Comparison of ENCODE assay signal across 1 cellular context in the genomic region with DNA sequence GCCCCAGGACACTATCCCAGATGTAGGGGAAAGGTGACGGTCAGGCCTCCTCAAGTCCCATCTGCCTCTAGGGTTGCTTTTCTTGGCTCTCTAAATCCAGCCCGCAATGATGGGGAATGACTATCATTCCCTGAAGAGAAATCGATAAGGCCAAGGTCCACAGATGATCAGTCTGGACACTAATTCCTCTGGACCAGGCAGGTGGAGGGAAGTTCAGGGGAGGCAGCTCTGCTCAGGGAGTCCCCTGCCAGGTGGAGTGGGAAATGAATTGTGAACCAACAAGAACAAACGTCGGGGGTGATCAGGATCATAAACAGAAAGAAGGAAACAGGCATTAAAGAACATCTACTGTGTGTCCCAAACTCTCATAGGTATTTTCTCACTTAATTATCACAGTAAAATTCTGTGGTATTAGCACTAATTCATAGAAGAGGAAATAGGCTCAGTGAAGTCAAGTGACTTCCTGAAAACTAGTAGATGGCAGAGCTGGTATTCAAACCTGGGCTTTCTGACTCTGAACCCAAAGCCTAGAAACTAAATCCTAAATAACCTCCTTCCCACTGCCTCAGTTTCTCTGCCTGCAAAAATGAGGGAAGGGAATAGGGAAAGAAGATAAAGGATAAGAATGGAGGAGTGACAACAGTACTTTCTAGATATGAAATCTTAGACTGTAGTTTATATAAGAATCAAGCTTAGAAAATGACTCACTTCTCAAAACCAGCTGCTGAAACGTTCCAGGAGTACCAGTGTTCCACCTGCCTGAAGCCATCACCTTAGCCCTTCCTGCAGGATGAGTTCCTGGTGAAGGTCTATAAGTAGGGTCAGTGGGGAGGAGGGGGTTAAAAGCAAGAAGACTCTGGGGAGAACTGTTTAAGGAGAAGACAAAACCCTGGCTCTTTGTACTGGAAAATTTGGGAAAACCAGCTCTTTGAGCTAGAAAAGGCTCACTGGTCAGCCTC.
TF ChIP-seq lines count a peak whose summit lies in the region.

No MANE protein-coding gene starts in this region.

TF ChIP-seq in GM12878, 131 proteins besides CTCF, POLR2A, EP300 and RAD21 (continued from another document and continues in another):
- TF ChIP-seq, protein P1, sequence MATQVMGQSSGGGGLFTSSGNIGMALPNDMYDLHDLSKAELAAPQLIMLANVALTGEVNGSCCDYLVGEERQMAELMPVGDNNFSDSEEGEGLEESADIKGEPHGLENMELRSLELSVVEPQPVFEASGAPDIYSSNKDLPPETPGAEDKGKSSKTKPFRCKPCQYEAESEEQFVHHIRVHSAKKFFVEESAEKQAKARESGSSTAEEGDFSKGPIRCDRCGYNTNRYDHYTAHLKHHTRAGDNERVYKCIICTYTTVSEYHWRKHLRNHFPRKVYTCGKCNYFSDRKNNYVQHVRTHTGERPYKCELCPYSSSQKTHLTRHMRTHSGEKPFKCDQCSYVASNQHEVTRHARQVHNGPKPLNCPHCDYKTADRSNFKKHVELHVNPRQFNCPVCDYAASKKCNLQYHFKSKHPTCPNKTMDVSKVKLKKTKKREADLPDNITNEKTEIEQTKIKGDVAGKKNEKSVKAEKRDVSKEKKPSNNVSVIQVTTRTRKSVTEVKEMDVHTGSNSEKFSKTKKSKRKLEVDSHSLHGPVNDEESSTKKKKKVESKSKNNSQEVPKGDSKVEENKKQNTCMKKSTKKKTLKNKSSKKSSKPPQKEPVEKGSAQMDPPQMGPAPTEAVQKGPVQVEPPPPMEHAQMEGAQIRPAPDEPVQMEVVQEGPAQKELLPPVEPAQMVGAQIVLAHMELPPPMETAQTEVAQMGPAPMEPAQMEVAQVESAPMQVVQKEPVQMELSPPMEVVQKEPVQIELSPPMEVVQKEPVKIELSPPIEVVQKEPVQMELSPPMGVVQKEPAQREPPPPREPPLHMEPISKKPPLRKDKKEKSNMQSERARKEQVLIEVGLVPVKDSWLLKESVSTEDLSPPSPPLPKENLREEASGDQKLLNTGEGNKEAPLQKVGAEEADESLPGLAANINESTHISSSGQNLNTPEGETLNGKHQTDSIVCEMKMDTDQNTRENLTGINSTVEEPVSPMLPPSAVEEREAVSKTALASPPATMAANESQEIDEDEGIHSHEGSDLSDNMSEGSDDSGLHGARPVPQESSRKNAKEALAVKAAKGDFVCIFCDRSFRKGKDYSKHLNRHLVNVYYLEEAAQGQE (IDR thresholded peaks at IDR 0.05; ENCODE audit: low read depth, low read length), result no peak
- TF ChIP-seq, protein P2, sequence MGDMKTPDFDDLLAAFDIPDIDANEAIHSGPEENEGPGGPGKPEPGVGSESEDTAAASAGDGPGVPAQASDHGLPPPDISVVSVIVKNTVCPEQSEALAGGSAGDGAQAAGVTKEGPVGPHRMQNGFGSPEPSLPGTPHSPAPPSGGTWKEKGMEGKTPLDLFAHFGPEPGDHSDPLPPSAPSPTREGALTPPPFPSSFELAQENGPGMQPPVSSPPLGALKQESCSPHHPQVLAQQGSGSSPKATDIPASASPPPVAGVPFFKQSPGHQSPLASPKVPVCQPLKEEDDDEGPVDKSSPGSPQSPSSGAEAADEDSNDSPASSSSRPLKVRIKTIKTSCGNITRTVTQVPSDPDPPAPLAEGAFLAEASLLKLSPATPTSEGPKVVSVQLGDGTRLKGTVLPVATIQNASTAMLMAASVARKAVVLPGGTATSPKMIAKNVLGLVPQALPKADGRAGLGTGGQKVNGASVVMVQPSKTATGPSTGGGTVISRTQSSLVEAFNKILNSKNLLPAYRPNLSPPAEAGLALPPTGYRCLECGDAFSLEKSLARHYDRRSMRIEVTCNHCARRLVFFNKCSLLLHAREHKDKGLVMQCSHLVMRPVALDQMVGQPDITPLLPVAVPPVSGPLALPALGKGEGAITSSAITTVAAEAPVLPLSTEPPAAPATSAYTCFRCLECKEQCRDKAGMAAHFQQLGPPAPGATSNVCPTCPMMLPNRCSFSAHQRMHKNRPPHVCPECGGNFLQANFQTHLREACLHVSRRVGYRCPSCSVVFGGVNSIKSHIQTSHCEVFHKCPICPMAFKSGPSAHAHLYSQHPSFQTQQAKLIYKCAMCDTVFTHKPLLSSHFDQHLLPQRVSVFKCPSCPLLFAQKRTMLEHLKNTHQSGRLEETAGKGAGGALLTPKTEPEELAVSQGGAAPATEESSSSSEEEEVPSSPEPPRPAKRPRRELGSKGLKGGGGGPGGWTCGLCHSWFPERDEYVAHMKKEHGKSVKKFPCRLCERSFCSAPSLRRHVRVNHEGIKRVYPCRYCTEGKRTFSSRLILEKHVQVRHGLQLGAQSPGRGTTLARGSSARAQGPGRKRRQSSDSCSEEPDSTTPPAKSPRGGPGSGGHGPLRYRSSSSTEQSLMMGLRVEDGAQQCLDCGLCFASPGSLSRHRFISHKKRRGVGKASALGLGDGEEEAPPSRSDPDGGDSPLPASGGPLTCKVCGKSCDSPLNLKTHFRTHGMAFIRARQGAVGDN (IDR thresholded peaks at IDR 0.05), result no peak
- TF ChIP-seq BHLHE40 (IDR thresholded peaks at IDR 0.05; ENCODE audit: borderline replicate concordance in 1 of 2, low read depth in 2 of 2, low read length in 1 of 2), result peak; percentile 81 to 83; a peak in 3 of 4 replicates
- no peak for TF ChIP-seq TCF7 (IDR thresholded peaks at IDR 0.05; ENCODE audit: borderline replicate concordance)
- TF ChIP-seq, protein P3, sequence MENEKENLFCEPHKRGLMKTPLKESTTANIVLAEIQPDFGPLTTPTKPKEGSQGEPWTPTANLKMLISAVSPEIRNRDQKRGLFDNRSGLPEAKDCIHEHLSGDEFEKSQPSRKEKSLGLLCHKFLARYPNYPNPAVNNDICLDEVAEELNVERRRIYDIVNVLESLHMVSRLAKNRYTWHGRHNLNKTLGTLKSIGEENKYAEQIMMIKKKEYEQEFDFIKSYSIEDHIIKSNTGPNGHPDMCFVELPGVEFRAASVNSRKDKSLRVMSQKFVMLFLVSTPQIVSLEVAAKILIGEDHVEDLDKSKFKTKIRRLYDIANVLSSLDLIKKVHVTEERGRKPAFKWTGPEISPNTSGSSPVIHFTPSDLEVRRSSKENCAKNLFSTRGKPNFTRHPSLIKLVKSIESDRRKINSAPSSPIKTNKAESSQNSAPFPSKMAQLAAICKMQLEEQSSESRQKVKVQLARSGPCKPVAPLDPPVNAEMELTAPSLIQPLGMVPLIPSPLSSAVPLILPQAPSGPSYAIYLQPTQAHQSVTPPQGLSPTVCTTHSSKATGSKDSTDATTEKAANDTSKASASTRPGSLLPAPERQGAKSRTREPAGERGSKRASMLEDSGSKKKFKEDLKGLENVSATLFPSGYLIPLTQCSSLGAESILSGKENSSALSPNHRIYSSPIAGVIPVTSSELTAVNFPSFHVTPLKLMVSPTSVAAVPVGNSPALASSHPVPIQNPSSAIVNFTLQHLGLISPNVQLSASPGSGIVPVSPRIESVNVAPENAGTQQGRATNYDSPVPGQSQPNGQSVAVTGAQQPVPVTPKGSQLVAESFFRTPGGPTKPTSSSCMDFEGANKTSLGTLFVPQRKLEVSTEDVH (IDR thresholded peaks at IDR 0.05; ENCODE audit: low read depth, partially characterized antibody), result no peak
- no peak for TF ChIP-seq PML (IDR thresholded peaks at IDR 0.05; ENCODE audit: low read length)
- TF ChIP-seq NBN (IDR thresholded peaks at IDR 0.05), result no peak
- TF ChIP-seq RCOR1 (conservative IDR thresholded peaks at IDR 0.05; ENCODE audit: low read depth, low read length), result no peak
- no peak for TF ChIP-seq MXI1 (IDR thresholded peaks at IDR 0.05; ENCODE audit: low read depth, low read length)
- TF ChIP-seq ZZZ3 (IDR thresholded peaks at IDR 0.05; ENCODE audit: control insufficient read depth, insufficient read length, low read depth), result no peak
- no peak for TF ChIP-seq SREBF2 (IDR thresholded peaks at IDR 0.05; ENCODE audit: low read length)
- TF ChIP-seq, protein P4, sequence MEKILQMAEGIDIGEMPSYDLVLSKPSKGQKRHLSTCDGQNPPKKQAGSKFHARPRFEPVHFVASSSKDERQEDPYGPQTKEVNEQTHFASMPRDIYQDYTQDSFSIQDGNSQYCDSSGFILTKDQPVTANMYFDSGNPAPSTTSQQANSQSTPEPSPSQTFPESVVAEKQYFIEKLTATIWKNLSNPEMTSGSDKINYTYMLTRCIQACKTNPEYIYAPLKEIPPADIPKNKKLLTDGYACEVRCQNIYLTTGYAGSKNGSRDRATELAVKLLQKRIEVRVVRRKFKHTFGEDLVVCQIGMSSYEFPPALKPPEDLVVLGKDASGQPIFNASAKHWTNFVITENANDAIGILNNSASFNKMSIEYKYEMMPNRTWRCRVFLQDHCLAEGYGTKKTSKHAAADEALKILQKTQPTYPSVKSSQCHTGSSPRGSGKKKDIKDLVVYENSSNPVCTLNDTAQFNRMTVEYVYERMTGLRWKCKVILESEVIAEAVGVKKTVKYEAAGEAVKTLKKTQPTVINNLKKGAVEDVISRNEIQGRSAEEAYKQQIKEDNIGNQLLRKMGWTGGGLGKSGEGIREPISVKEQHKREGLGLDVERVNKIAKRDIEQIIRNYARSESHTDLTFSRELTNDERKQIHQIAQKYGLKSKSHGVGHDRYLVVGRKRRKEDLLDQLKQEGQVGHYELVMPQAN (conservative IDR thresholded peaks at IDR 0.05), result no peak
- no peak; the same call in 1 of the 2 replicates for TF ChIP-seq GATAD2B (conservative IDR thresholded peaks at IDR 0.05; ENCODE audit: low read depth)
- no peak for TF ChIP-seq KDM1A (IDR thresholded peaks at IDR 0.05; ENCODE audit: borderline replicate concordance)
- TF ChIP-seq, protein P5, sequence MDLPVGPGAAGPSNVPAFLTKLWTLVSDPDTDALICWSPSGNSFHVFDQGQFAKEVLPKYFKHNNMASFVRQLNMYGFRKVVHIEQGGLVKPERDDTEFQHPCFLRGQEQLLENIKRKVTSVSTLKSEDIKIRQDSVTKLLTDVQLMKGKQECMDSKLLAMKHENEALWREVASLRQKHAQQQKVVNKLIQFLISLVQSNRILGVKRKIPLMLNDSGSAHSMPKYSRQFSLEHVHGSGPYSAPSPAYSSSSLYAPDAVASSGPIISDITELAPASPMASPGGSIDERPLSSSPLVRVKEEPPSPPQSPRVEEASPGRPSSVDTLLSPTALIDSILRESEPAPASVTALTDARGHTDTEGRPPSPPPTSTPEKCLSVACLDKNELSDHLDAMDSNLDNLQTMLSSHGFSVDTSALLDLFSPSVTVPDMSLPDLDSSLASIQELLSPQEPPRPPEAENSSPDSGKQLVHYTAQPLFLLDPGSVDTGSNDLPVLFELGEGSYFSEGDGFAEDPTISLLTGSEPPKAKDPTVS (IDR thresholded peaks at IDR 0.05; ENCODE audit: low read depth, low read length), result no peak
- TF ChIP-seq ZNF207 (IDR thresholded peaks at IDR 0.05; ENCODE audit: borderline replicate concordance), result no peak
- no peak for TF ChIP-seq FOS (IDR thresholded peaks at IDR 0.05; ENCODE audit: borderline replicate concordance, extremely low read depth, insufficient read length)
- TF ChIP-seq RUNX3 (IDR thresholded peaks at IDR 0.05; ENCODE audit: low read length), result no peak
- no peak for TF ChIP-seq CEBPB (IDR thresholded peaks at IDR 0.05; ENCODE audit: borderline replicate concordance in 1 of 2, low read depth in 2 of 2, low read length in 2 of 2)
- TF ChIP-seq NFIC (IDR thresholded peaks at IDR 0.05; ENCODE audit: low read depth, low read length), result no peak
- TF ChIP-seq WRNIP1 (IDR thresholded peaks at IDR 0.05; ENCODE audit: borderline replicate concordance, low read depth, low read length), result no peak
- peak; percentile 36; the same call in 1 of the 3 replicates for TF ChIP-seq POU2F2 (IDR thresholded peaks at IDR 0.05; ENCODE audit: borderline replicate concordance, low read depth, low read length)
- TF ChIP-seq, protein P6, sequence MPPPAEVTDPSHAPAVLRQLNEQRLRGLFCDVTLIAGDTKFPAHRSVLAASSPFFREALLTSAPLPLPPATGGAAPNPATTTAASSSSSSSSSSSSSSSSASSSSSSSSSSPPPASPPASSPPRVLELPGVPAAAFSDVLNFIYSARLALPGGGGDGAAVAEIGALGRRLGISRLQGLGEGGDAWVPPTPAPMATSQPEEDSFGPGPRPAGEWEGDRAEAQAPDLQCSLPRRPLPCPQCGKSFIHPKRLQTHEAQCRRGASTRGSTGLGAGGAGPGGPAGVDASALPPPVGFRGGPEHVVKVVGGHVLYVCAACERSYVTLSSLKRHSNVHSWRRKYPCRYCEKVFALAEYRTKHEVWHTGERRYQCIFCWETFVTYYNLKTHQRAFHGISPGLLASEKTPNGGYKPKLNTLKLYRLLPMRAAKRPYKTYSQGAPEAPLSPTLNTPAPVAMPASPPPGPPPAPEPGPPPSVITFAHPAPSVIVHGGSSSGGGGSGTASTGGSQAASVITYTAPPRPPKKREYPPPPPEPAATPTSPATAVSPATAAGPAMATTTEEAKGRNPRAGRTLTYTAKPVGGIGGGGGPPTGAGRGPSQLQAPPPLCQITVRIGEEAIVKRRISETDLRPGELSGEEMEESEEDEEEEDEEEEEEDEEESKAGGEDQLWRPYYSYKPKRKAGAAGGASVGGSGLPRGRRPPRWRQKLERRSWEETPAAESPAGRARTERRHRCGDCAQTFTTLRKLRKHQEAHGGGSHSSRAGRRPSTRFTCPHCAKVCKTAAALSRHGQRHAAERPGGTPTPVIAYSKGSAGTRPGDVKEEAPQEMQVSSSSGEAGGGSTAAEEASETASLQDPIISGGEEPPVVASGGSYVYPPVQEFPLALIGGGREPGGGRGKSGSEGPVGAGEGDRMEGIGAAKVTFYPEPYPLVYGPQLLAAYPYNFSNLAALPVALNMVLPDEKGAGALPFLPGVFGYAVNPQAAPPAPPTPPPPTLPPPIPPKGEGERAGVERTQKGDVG (CRISPR knock-in tag; IDR thresholded peaks at IDR 0.05), result no peak
- TF ChIP-seq STAT1 (conservative IDR thresholded peaks at IDR 0.05), result no peak
- no peak for TF ChIP-seq SMC3 (IDR thresholded peaks at IDR 0.05; ENCODE audit: borderline replicate concordance, low read length)
- TF ChIP-seq, protein P7, sequence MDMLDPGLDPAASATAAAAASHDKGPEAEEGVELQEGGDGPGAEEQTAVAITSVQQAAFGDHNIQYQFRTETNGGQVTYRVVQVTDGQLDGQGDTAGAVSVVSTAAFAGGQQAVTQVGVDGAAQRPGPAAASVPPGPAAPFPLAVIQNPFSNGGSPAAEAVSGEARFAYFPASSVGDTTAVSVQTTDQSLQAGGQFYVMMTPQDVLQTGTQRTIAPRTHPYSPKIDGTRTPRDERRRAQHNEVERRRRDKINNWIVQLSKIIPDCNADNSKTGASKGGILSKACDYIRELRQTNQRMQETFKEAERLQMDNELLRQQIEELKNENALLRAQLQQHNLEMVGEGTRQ (IDR thresholded peaks at IDR 0.05; ENCODE audit: borderline replicate concordance, low read depth, low read length), result no peak
- no peak for TF ChIP-seq SMARCA5 (IDR thresholded peaks at IDR 0.05)
- no peak for TF ChIP-seq IRF4 (IDR thresholded peaks at IDR 0.05; ENCODE audit: low read depth, low read length)
- TF ChIP-seq ZNF217 (IDR thresholded peaks at IDR 0.05), result peak; percentile 96
- no peak for TF ChIP-seq TARDBP (IDR thresholded peaks at IDR 0.05; ENCODE audit: borderline replicate concordance)
- no peak for TF ChIP-seq CBX5 (IDR thresholded peaks at IDR 0.05; ENCODE audit: low read depth)
- TF ChIP-seq NRF1 (conservative IDR thresholded peaks at IDR 0.05; ENCODE audit: low read depth, low read length), result no peak
- no peak for TF ChIP-seq SUZ12 (IDR thresholded peaks at IDR 0.05; ENCODE audit: unreplicated experiment)
- no peak for TF ChIP-seq MTA3 (IDR thresholded peaks at IDR 0.05; ENCODE audit: borderline replicate concordance, low read length)
- TF ChIP-seq IKZF2 (IDR thresholded peaks at IDR 0.05), result peak; percentile 63 to 73; a peak in 3 of 4 replicates
